ENCODE assay signal across 25 cellular contexts in the genomic region with DNA sequence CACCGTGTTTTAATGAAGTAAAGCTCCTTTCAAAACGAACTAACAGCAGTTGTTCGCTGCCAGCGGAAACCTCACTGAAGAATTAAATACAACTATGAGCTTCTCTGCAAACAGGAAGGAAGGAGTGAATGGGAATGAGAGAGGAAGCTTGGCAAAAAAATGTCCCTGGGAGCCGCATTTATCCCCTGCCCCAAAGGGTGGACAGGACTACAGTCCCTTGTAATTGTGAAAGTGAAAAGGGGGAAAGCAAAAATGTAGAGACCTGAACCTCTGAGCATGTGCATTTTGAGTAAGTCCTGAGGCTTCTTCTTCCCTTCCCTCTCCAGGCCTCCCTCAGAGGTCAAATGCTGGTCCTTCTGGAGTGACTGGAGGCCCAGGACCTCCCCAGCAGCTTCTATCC. TPM values are rescaled to one million over a fixed set of nuclear protein-coding genes. Genes with fewer than 3 reads are reported as not detected.
DNase-seq lines count a peak whose midpoint lies in the region; TF ChIP-seq lines count a peak whose summit lies in the region.
"Had no signal": no experiment of that assay in that cellular context is flagged by ENCODE, and none has a peak within 500 bp of the region (broad histone marks: within the 10 kb centered on the region; RNA-seq: fewer than 3 reads in every experiment).

No MANE protein-coding gene starts in this region.

- in situ Hi-C loops in GM13977 (cut with MboI; ENCODE audit: low pct_unique_long_range_greater_than_20kb, low sequenced_read_pairs, unreplicated experiment) = no loop called here

- H3K27me3 Mint-ChIP-seq in endothelial cell (ENCODE audit: unreplicated experiment) (peaks cover 8% of the 10 kb centered on the region), neural progenitor cell (ENCODE audit: insufficient read depth, low read depth) (peaks cover 3% of the 10 kb centered on the region)
- H3K27me3 Mint-ChIP-seq in activated naive CD4-positive, alpha-beta T cell treated with anti-CD3 and anti-CD28 coated beads for 36 hours (ENCODE audit: low read depth) = no peaks in the 10 kb centered on the region
- H3K27me3 Mint-ChIP-seq: activated naive CD4-positive, alpha-beta T cell treated with anti-CD3 and anti-CD28 coated beads, Interleukin-2, amount 50 U/mL, for 24 hours had no signal

- peak overlapping the region; percentile 82 for H3K27ac Mint-ChIP-seq in endothelial cell (ENCODE audit: unreplicated experiment)
- no peak overlapping the region for H3K27ac Mint-ChIP-seq in neural progenitor cell
- H3K27ac Mint-ChIP-seq in activated naive CD4-positive, alpha-beta T cell treated with anti-CD3 and anti-CD28 coated beads for 36 hours = no peak overlapping the region
- H3K27ac Mint-ChIP-seq: activated naive CD4-positive, alpha-beta T cell treated with anti-CD3 and anti-CD28 coated beads, Interleukin-2, amount 50 U/mL, for 24 hours had no signal

- H3K79me2 ChIP-seq in neural progenitor cell (ENCODE audit: low read depth) = no peaks in the 10 kb centered on the region

- H3K9me3 ChIP-seq in BLaER1 = no peaks in the 10 kb centered on the region
- no peaks in the 10 kb centered on the region; the same call in 1 of the 2 replicates for H3K9me3 ChIP-seq in HUES6 (ENCODE audit: control insufficient read depth, insufficient read depth, low read depth, low read length)
- no peaks in the 10 kb centered on the region for H3K9me3 ChIP-seq in neural progenitor cell (ENCODE audit: low read depth)
- H3K9me3 ChIP-seq: ascending aorta had no signal

- H2AFZ ChIP-seq in neural progenitor cell (replicated peaks) = peak overlapping the region; percentile 81

- H3K9ac ChIP-seq in BLaER1 = no peak overlapping the region
- H3K9ac ChIP-seq in HUES6 (ENCODE audit: low read length) = peak overlapping the region; percentile 46
- no peak overlapping the region for H3K9ac ChIP-seq in neural progenitor cell

- no peak overlapping the region for H3K4me3 ChIP-seq in BLaER1
- peak overlapping the region; percentile 23; the same call in 1 of the 2 replicates for H3K4me3 ChIP-seq in HUES6 (ENCODE audit: low read depth, low read length)
- H3K4me3 ChIP-seq in neural progenitor cell = no peak overlapping the region
- H3K4me3 ChIP-seq: ascending aorta, skin epidermis had no signal

- H3K27ac ChIP-seq in BLaER1 (no peak overlapping the region), HUES6 (ENCODE audit: low read depth, low read length) (peak overlapping the region; percentile 48; the same call in 1 of the 2 replicates), neural progenitor cell (no peak overlapping the region)
- H3K27ac ChIP-seq: ascending aorta had no signal

- no peaks in the 10 kb centered on the region for H3K36me3 ChIP-seq in BLaER1
- H3K36me3 ChIP-seq in HUES6 (ENCODE audit: control insufficient read depth, insufficient read depth, low read length) = no peaks in the 10 kb centered on the region
- no peaks in the 10 kb centered on the region for H3K36me3 ChIP-seq in neural progenitor cell
- H3K36me3 ChIP-seq: ascending aorta had no signal

- H3K27me3 ChIP-seq in BLaER1 (no peaks in the 10 kb centered on the region), HUES6 (ENCODE audit: control insufficient read depth, insufficient read depth, low read length) (no peaks in the 10 kb centered on the region), neural progenitor cell (no peaks in the 10 kb centered on the region)
- H3K27me3 ChIP-seq: ascending aorta had no signal

- TF ChIP-seq CTCF in endothelial cell (IDR thresholded peaks at IDR 0.05; ENCODE audit: unreplicated experiment) (no peak), neural progenitor cell (IDR thresholded peaks at IDR 0.05) (no peak), GM13977 (IDR thresholded peaks at IDR 0.05; ENCODE audit: extremely low read depth, insufficient read depth, missing control alignments) (no peak)

- H4K20me1 ChIP-seq in BLaER1 (no peaks in the 10 kb centered on the region), neural progenitor cell (ENCODE audit: low read depth) (no peaks in the 10 kb centered on the region)

- H3K4me1 ChIP-seq in BLaER1 (peaks cover 36% of the 10 kb centered on the region), HUES6 (ENCODE audit: control insufficient read depth, insufficient read depth, low read length) (peaks cover 43% of the 10 kb centered on the region), neural progenitor cell (peaks cover 10% of the 10 kb centered on the region)
- H3K4me1 ChIP-seq: ascending aorta had no signal

- intact Hi-C loops in activated naive CD4-positive, alpha-beta T cell treated with anti-CD3 and anti-CD28 coated beads for 36 hours (cut with micrococcal nuclease) = loop anchor here (5.0 kb wide), 1 partner anchor 140 kb away; no protein-coding TSS in a partner anchor

- H3K4me2 ChIP-seq in BLaER1 = peak overlapping the region; percentile 54; the same call in 1 of the 2 replicates
- no peak overlapping the region for H3K4me2 ChIP-seq in neural progenitor cell

- H3F3A ChIP-seq in neural progenitor cell (ENCODE audit: low read depth) = no peaks in the 10 kb centered on the region

- H3K36me3 Mint-ChIP-seq in endothelial cell (ENCODE audit: low read depth, unreplicated experiment) (peaks cover 9% of the 10 kb centered on the region), neural progenitor cell (no peaks in the 10 kb centered on the region)
- no peaks in the 10 kb centered on the region for H3K36me3 Mint-ChIP-seq in activated naive CD4-positive, alpha-beta T cell treated with anti-CD3 and anti-CD28 coated beads for 36 hours (ENCODE audit: low read depth)
- H3K36me3 Mint-ChIP-seq: activated naive CD4-positive, alpha-beta T cell treated with anti-CD3 and anti-CD28 coated beads, Interleukin-2, amount 50 U/mL, for 24 hours had no signal

- H3K4me1 Mint-ChIP-seq in endothelial cell (ENCODE audit: unreplicated experiment) = peaks cover 36% of the 10 kb centered on the region
- H3K4me1 Mint-ChIP-seq in neural progenitor cell = peaks cover 23% of the 10 kb centered on the region
- peaks cover 19% of the 10 kb centered on the region for H3K4me1 Mint-ChIP-seq in activated naive CD4-positive, alpha-beta T cell treated with anti-CD3 and anti-CD28 coated beads for 36 hours (ENCODE audit: low read depth)

- H3K9me3 Mint-ChIP-seq in endothelial cell (ENCODE audit: unreplicated experiment) (no peaks in the 10 kb centered on the region), neural progenitor cell (peaks cover 5% of the 10 kb centered on the region)
- no peaks in the 10 kb centered on the region for H3K9me3 Mint-ChIP-seq in activated naive CD4-positive, alpha-beta T cell treated with anti-CD3 and anti-CD28 coated beads for 36 hours
- H3K9me3 Mint-ChIP-seq: activated naive CD4-positive, alpha-beta T cell treated with anti-CD3 and anti-CD28 coated beads, Interleukin-2, amount 50 U/mL, for 24 hours had no signal

- CTCF ChIA-PET in activated naive CD4-positive, alpha-beta T cell treated with anti-CD3 and anti-CD28 coated beads for 36 hours (lab: Charles Lee) = interaction anchor here (1.0 kb wide), 1 partner anchor 11 kb away, joined by 3 read pairs; no protein-coding TSS in a partner anchor

- DNase-seq in endothelial cell (ENCODE audit: low spot score) = peak; percentile 3
- no peak for DNase-seq in neural progenitor cell (ENCODE audit: low spot score)
- DNase-seq in activated naive CD4-positive, alpha-beta T cell treated with anti-CD3 and anti-CD28 coated beads for 36 hours = no peak
- DNase-seq in NCI-H1436 treated with DMSO at 0.1 percent for 48 hours (lab: John Stamatoyannopoulos, UW) = no peak
- DNase-seq in GM13977 (ENCODE audit: low spot score) = no peak
- no peak for DNase-seq in NCI-H2227 (lab: John Stamatoyannopoulos, UW; ENCODE audit: unreplicated experiment)
- DNase-seq: activated CD4-positive, alpha-beta T cell treated with anti-CD3 and anti-CD28 coated beads, Interleukin-2, amount 50 U/mL, for 4 hours; activated CD4-positive, CD25-positive, alpha-beta regulatory T cell; activated CD8-positive, alpha-beta memory T cell treated with anti-CD3 and anti-CD28 coated beads, Interleukin-2, amount 50 U/mL, for 4 hours; C1 segment of cervical spinal cord; central memory CD4-positive, alpha-beta T cell; foreskin fibroblast; H7; Karpas-422; NCI-H1694 treated with DMSO at 0.1 percent for 48 hours; NCI-H2171; NCI-H526 treated with DMSO at 0.1 percent for 48 hours; nucleus accumbens; stimulated activated CD4-positive, alpha-beta T cell treated with anti-CD3 and anti-CD28 coated beads, Interleukin-2, amount 100 ng/mL, for 24 hours; SW 1271 had no signal

- no peak overlapping the region for H3K4me3 Mint-ChIP-seq in endothelial cell (ENCODE audit: unreplicated experiment)
- H3K4me3 Mint-ChIP-seq in neural progenitor cell = no peak overlapping the region
- H3K4me3 Mint-ChIP-seq in activated naive CD4-positive, alpha-beta T cell treated with anti-CD3 and anti-CD28 coated beads for 36 hours = no peak overlapping the region
- H3K4me3 Mint-ChIP-seq: activated naive CD4-positive, alpha-beta T cell treated with anti-CD3 and anti-CD28 coated beads, Interleukin-2, amount 50 U/mL, for 24 hours had no signal

RNA-seq across cellular contexts. Expression of gene BMP2K, which starts 53.8 kb away (rescaled TPM):
- total RNA-seq in endothelial cell (ENCODE audit: unreplicated experiment) = 270 TPM
- 34.4 and 62.0 TPM in 2 replicates for total RNA-seq in neural progenitor cell (ENCODE audit: low replicate concordance)
- 10 to 100 TPM; 12.7 to 14.5 TPM for total RNA-seq in activated naive CD4-positive, alpha-beta T cell treated with anti-CD3 and anti-CD28 coated beads for 36 hours
